Comparison of ENCODE assay signal across 1 cellular context in the genomic region with DNA sequence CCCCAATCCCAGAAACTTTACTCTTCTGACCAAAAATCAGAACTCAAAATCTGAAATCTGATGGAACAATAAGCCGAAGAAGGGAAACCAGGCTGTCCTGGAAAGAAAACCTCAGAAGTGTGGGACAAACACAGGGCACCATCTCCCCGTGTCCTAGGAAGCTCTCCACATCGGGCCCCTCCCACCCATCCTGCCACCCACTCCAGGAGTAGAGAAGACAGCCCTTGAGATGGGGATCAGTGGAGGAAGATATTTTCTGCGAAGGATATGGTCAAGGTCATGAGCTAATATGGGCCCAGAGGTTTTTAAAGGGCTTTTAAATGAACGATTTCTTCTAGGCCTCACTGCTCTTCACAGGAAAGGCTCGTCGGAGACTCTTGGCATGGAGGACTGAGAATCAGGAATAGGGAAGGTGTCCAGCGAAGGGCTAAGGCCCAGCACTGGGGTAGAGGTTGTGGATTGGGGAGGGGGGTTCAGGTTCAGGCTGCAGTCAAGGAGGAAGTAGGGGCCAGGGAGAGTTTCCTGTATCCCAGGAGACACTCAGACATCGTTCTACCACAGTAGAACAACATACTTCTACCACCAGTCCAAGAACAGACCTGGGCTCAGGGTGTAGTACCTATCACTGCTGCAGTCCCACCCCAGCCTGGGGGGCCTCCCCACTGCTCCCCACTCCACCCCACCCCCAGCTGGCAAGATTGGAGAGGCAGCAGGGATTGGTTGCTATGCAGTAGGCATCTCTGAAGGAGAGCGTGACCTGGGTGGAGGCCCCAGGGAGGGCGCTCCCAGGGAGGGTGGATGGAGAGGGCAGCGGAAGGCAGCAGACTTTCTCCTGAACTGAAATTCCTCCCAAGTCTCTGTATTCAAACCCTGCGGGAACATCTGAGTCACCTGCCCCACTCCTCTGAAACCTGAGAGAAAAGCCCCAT.
TF ChIP-seq lines count a peak whose summit lies in the region.

No MANE protein-coding gene starts in this region.

TF ChIP-seq in WTC11, 78 proteins besides CTCF, POLR2A, EP300 and RAD21:
- TF ChIP-seq, protein P1, sequence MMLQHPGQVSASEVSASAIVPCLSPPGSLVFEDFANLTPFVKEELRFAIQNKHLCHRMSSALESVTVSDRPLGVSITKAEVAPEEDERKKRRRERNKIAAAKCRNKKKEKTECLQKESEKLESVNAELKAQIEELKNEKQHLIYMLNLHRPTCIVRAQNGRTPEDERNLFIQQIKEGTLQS (CRISPR knock-in tag; conservative IDR thresholded peaks at IDR 0.05) = no peak
- no peak for TF ChIP-seq NFATC4 (CRISPR knock-in tag; IDR thresholded peaks at IDR 0.05)
- no peak for TF ChIP-seq SMAD4 (CRISPR knock-in tag; IDR thresholded peaks at IDR 0.05)
- no peak for TF ChIP-seq RORB (CRISPR knock-in tag; IDR thresholded peaks at IDR 0.05)
- TF ChIP-seq NR1H2 (CRISPR knock-in tag; IDR thresholded peaks at IDR 0.05) = no peak
- TF ChIP-seq, protein P2, sequence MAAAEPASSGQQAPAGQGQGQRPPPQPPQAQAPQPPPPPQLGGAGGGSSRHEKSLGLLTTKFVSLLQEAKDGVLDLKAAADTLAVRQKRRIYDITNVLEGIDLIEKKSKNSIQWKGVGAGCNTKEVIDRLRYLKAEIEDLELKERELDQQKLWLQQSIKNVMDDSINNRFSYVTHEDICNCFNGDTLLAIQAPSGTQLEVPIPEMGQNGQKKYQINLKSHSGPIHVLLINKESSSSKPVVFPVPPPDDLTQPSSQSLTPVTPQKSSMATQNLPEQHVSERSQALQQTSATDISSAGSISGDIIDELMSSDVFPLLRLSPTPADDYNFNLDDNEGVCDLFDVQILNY (CRISPR knock-in tag; IDR thresholded peaks at IDR 0.05) = no peak
- no peak for TF ChIP-seq JUN (CRISPR knock-in tag; IDR thresholded peaks at IDR 0.05)
- no peak for TF ChIP-seq EMX1 (CRISPR knock-in tag; IDR thresholded peaks at IDR 0.05)
- no peak for TF ChIP-seq ZNF396 (CRISPR knock-in tag; IDR thresholded peaks at IDR 0.05; ENCODE audit: borderline replicate concordance)
- no peak for TF ChIP-seq ZNF232 (CRISPR knock-in tag; IDR thresholded peaks at IDR 0.05)
- TF ChIP-seq, protein P3, sequence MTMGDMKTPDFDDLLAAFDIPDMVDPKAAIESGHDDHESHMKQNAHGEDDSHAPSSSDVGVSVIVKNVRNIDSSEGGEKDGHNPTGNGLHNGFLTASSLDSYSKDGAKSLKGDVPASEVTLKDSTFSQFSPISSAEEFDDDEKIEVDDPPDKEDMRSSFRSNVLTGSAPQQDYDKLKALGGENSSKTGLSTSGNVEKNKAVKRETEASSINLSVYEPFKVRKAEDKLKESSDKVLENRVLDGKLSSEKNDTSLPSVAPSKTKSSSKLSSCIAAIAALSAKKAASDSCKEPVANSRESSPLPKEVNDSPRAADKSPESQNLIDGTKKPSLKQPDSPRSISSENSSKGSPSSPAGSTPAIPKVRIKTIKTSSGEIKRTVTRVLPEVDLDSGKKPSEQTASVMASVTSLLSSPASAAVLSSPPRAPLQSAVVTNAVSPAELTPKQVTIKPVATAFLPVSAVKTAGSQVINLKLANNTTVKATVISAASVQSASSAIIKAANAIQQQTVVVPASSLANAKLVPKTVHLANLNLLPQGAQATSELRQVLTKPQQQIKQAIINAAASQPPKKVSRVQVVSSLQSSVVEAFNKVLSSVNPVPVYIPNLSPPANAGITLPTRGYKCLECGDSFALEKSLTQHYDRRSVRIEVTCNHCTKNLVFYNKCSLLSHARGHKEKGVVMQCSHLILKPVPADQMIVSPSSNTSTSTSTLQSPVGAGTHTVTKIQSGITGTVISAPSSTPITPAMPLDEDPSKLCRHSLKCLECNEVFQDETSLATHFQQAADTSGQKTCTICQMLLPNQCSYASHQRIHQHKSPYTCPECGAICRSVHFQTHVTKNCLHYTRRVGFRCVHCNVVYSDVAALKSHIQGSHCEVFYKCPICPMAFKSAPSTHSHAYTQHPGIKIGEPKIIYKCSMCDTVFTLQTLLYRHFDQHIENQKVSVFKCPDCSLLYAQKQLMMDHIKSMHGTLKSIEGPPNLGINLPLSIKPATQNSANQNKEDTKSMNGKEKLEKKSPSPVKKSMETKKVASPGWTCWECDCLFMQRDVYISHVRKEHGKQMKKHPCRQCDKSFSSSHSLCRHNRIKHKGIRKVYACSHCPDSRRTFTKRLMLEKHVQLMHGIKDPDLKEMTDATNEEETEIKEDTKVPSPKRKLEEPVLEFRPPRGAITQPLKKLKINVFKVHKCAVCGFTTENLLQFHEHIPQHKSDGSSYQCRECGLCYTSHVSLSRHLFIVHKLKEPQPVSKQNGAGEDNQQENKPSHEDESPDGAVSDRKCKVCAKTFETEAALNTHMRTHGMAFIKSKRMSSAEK (CRISPR knock-in tag; IDR thresholded peaks at IDR 0.05; ENCODE audit: borderline replicate concordance) = no peak
- TF ChIP-seq, protein P4, sequence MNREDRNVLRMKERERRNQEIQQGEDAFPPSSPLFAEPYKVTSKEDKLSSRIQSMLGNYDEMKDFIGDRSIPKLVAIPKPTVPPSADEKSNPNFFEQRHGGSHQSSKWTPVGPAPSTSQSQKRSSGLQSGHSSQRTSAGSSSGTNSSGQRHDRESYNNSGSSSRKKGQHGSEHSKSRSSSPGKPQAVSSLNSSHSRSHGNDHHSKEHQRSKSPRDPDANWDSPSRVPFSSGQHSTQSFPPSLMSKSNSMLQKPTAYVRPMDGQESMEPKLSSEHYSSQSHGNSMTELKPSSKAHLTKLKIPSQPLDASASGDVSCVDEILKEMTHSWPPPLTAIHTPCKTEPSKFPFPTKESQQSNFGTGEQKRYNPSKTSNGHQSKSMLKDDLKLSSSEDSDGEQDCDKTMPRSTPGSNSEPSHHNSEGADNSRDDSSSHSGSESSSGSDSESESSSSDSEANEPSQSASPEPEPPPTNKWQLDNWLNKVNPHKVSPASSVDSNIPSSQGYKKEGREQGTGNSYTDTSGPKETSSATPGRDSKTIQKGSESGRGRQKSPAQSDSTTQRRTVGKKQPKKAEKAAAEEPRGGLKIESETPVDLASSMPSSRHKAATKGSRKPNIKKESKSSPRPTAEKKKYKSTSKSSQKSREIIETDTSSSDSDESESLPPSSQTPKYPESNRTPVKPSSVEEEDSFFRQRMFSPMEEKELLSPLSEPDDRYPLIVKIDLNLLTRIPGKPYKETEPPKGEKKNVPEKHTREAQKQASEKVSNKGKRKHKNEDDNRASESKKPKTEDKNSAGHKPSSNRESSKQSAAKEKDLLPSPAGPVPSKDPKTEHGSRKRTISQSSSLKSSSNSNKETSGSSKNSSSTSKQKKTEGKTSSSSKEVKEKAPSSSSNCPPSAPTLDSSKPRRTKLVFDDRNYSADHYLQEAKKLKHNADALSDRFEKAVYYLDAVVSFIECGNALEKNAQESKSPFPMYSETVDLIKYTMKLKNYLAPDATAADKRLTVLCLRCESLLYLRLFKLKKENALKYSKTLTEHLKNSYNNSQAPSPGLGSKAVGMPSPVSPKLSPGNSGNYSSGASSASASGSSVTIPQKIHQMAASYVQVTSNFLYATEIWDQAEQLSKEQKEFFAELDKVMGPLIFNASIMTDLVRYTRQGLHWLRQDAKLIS (CRISPR knock-in tag; IDR thresholded peaks at IDR 0.05; ENCODE audit: borderline replicate concordance) = no peak
- no peak for TF ChIP-seq GTF2I (CRISPR knock-in tag; conservative IDR thresholded peaks at IDR 0.05)
- no peak for TF ChIP-seq TEAD4 (CRISPR knock-in tag; IDR thresholded peaks at IDR 0.05)
- TF ChIP-seq, protein P5, sequence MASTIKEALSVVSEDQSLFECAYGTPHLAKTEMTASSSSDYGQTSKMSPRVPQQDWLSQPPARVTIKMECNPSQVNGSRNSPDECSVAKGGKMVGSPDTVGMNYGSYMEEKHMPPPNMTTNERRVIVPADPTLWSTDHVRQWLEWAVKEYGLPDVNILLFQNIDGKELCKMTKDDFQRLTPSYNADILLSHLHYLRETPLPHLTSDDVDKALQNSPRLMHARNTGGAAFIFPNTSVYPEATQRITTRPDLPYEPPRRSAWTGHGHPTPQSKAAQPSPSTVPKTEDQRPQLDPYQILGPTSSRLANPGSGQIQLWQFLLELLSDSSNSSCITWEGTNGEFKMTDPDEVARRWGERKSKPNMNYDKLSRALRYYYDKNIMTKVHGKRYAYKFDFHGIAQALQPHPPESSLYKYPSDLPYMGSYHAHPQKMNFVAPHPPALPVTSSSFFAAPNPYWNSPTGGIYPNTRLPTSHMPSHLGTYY (CRISPR knock-in tag; IDR thresholded peaks at IDR 0.05) = no peak
- no peak for TF ChIP-seq HMGA2 (CRISPR knock-in tag; IDR thresholded peaks at IDR 0.05)
- no peak for TF ChIP-seq IRF2 (CRISPR knock-in tag; IDR thresholded peaks at IDR 0.05; ENCODE audit: borderline replicate concordance, low read depth)
- TF ChIP-seq, protein P6, sequence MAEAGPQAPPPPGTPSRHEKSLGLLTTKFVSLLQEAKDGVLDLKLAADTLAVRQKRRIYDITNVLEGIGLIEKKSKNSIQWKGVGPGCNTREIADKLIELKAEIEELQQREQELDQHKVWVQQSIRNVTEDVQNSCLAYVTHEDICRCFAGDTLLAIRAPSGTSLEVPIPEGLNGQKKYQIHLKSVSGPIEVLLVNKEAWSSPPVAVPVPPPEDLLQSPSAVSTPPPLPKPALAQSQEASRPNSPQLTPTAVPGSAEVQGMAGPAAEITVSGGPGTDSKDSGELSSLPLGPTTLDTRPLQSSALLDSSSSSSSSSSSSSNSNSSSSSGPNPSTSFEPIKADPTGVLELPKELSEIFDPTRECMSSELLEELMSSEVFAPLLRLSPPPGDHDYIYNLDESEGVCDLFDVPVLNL (CRISPR knock-in tag; IDR thresholded peaks at IDR 0.05; ENCODE audit: borderline replicate concordance, low read depth) = no peak
- no peak for TF ChIP-seq RELA (CRISPR knock-in tag; IDR thresholded peaks at IDR 0.05; ENCODE audit: borderline replicate concordance)
- TF ChIP-seq ZNF416 (CRISPR knock-in tag; IDR thresholded peaks at IDR 0.05) = no peak
